Comparison of ENCODE assay signal across 1 cellular context in the genomic region with DNA sequence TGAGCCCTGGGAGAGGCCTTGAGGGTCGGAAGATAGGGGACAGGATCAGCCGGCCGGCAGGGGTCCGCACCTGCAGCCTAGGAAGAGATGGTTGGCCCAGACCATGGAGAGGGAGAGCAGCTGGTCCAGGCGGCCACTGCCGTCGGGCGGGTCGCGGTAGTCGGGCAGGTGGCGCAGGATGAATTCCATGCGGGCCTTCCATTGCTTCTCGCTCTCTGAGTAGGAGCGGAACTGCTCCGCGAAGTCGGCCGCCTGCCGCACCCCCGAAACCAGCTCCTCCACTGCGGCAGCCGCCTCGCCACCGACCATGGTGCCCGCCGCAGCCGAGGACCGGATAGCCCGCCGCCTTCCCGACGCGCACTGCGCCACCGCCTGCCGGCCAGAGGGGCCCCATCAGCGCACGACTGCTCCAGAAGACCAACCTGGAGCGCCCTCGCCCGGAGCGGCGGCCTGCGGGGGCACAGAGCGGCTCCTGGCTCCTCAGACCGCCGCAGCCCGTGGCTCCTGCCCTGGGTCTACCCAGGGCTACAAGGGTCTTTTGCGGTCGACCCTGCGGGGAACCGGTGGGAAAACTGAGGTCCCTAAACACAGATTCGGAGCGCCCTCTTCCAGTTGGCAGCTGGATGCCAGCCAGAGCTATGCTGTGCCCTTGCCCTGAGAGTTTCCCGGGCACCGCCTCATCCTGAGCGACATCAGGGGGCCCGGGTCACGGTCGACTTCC.
TF ChIP-seq lines count a peak whose summit lies in the region.

A gene with protein sequence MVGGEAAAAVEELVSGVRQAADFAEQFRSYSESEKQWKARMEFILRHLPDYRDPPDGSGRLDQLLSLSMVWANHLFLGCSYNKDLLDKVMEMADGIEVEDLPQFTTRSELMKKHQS (minus strand): TSS at position 336 of the 721 bp plus-strand sequence. CDS start 27 bp downstream, at position 309.

TF ChIP-seq in A549, 52 proteins besides CTCF, POLR2A, EP300 and RAD21 (continued from another document):
- TF ChIP-seq, protein P1, sequence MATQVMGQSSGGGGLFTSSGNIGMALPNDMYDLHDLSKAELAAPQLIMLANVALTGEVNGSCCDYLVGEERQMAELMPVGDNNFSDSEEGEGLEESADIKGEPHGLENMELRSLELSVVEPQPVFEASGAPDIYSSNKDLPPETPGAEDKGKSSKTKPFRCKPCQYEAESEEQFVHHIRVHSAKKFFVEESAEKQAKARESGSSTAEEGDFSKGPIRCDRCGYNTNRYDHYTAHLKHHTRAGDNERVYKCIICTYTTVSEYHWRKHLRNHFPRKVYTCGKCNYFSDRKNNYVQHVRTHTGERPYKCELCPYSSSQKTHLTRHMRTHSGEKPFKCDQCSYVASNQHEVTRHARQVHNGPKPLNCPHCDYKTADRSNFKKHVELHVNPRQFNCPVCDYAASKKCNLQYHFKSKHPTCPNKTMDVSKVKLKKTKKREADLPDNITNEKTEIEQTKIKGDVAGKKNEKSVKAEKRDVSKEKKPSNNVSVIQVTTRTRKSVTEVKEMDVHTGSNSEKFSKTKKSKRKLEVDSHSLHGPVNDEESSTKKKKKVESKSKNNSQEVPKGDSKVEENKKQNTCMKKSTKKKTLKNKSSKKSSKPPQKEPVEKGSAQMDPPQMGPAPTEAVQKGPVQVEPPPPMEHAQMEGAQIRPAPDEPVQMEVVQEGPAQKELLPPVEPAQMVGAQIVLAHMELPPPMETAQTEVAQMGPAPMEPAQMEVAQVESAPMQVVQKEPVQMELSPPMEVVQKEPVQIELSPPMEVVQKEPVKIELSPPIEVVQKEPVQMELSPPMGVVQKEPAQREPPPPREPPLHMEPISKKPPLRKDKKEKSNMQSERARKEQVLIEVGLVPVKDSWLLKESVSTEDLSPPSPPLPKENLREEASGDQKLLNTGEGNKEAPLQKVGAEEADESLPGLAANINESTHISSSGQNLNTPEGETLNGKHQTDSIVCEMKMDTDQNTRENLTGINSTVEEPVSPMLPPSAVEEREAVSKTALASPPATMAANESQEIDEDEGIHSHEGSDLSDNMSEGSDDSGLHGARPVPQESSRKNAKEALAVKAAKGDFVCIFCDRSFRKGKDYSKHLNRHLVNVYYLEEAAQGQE (IDR thresholded peaks at IDR 0.05) = no peak
- TF ChIP-seq HOXB5 (CRISPR knock-in tag; IDR thresholded peaks at IDR 0.05) (no peak), CBX8 (IDR thresholded peaks at IDR 0.05) (no peak), SMC3 (IDR thresholded peaks at IDR 0.05) (peak; percentile 98), TFCP2L1 (CRISPR knock-in tag; IDR thresholded peaks at IDR 0.05) (0 out of 2 replicates have a peak, but pooled peaks have one; percentile 24), RFX5 (IDR thresholded peaks at IDR 0.05) (no peak), MYC (IDR thresholded peaks at IDR 0.05; ENCODE audit: borderline replicate concordance, low read length) (no peak), JUNB (IDR thresholded peaks at IDR 0.05) (no peak), MAZ (IDR thresholded peaks at IDR 0.05; ENCODE audit: borderline replicate concordance, low read depth, low read length) (peak; percentile 53; the same call in 1 of the 2 replicates), HOXB13 (CRISPR knock-in tag; IDR thresholded peaks at IDR 0.05; ENCODE audit: low read depth) (no peak), HDAC2 (IDR thresholded peaks at IDR 0.05) (no peak), KDM1A (IDR thresholded peaks at IDR 0.05; ENCODE audit: low read depth) (no peak), POLR2AphosphoS2 (conservative IDR thresholded peaks at IDR 0.05; ENCODE audit: low read length) (no peak), NR3C1 (IDR thresholded peaks at IDR 0.05) (no peak), HOXA7 (CRISPR knock-in tag; IDR thresholded peaks at IDR 0.05) (no peak), FOSB (CRISPR knock-in tag; IDR thresholded peaks at IDR 0.05) (no peak), TP53 (CRISPR knock-in tag; IDR thresholded peaks at IDR 0.05) (no peak), CHD2 (IDR thresholded peaks at IDR 0.05; ENCODE audit: low read length, partially characterized antibody) (no peak), NPAS2 (CRISPR knock-in tag; IDR thresholded peaks at IDR 0.05; ENCODE audit: borderline replicate concordance) (no peak), CHD4 (IDR thresholded peaks at IDR 0.05; ENCODE audit: borderline replicate concordance) (no peak), FOSL2 (IDR thresholded peaks at IDR 0.05) (no peak), FOSL2 (CRISPR knock-in tag; IDR thresholded peaks at IDR 0.05) (peak; percentile 64), BHLHE40 (IDR thresholded peaks at IDR 0.05; ENCODE audit: low read depth, low read length) (0 out of 2 replicates have a peak, but pooled peaks have one; percentile 13), ZC3H11A (IDR thresholded peaks at IDR 0.05) (no peak), ZSCAN20 (CRISPR knock-in tag; IDR thresholded peaks at IDR 0.05) (no peak), CBX2 (IDR thresholded peaks at IDR 0.05; ENCODE audit: borderline replicate concordance, low read depth) (no peak), ESRRA (IDR thresholded peaks at IDR 0.05; ENCODE audit: borderline replicate concordance, low read length) (no peak), EHMT2 (IDR thresholded peaks at IDR 0.05; ENCODE audit: low read depth) (no peak), CEBPB (IDR thresholded peaks at IDR 0.05) (no peak), MAFK (IDR thresholded peaks at IDR 0.05; ENCODE audit: partially characterized antibody) (no peak), SREBF2 (IDR thresholded peaks at IDR 0.05) (no peak), ZFP36 (IDR thresholded peaks at IDR 0.05; ENCODE audit: borderline replicate concordance, partially characterized antibody) (no peak), KDM5A (IDR thresholded peaks at IDR 0.05) (peak; percentile 61), NFE2L2 (conservative IDR thresholded peaks at IDR 0.05; ENCODE audit: low read length) (no peak), FOXS1 (CRISPR knock-in tag; IDR thresholded peaks at IDR 0.05) (no peak), HEYL (CRISPR knock-in tag; IDR thresholded peaks at IDR 0.05) (no peak)
- TF ChIP-seq, protein P2, sequence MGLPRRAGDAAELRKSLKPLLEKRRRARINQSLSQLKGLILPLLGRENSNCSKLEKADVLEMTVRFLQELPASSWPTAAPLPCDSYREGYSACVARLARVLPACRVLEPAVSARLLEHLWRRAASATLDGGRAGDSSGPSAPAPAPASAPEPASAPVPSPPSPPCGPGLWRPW (IDR thresholded peaks at IDR 0.05) = no peak
- TF ChIP-seq, protein P3, sequence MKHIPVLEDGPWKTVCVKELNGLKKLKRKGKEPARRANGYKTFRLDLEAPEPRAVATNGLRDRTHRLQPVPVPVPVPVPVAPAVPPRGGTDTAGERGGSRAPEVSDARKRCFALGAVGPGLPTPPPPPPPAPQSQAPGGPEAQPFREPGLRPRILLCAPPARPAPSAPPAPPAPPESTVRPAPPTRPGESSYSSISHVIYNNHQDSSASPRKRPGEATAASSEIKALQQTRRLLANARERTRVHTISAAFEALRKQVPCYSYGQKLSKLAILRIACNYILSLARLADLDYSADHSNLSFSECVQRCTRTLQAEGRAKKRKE (CRISPR knock-in tag; IDR thresholded peaks at IDR 0.05; ENCODE audit: low read depth) = no peak
- TF ChIP-seq, protein P4, sequence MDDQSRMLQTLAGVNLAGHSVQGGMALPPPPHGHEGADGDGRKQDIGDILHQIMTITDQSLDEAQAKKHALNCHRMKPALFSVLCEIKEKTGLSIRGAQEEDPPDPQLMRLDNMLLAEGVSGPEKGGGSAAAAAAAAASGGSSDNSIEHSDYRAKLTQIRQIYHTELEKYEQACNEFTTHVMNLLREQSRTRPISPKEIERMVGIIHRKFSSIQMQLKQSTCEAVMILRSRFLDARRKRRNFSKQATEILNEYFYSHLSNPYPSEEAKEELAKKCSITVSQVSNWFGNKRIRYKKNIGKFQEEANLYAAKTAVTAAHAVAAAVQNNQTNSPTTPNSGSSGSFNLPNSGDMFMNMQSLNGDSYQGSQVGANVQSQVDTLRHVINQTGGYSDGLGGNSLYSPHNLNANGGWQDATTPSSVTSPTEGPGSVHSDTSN (IDR thresholded peaks at IDR 0.05) = peak; percentile 49
- TF ChIP-seq, protein P5, sequence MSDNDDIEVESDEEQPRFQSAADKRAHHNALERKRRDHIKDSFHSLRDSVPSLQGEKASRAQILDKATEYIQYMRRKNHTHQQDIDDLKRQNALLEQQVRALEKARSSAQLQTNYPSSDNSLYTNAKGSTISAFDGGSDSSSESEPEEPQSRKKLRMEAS (IDR thresholded peaks at IDR 0.05) = peak; percentile 97
- TF ChIP-seq, protein P6, sequence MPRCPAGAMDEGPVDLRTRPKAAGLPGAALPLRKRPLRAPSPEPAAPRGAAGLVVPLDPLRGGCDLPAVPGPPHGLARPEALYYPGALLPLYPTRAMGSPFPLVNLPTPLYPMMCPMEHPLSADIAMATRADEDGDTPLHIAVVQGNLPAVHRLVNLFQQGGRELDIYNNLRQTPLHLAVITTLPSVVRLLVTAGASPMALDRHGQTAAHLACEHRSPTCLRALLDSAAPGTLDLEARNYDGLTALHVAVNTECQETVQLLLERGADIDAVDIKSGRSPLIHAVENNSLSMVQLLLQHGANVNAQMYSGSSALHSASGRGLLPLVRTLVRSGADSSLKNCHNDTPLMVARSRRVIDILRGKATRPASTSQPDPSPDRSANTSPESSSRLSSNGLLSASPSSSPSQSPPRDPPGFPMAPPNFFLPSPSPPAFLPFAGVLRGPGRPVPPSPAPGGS (IDR thresholded peaks at IDR 0.05) = peak; percentile 79; the same call in 2 of the 3 replicates
- TF ChIP-seq, protein P7, sequence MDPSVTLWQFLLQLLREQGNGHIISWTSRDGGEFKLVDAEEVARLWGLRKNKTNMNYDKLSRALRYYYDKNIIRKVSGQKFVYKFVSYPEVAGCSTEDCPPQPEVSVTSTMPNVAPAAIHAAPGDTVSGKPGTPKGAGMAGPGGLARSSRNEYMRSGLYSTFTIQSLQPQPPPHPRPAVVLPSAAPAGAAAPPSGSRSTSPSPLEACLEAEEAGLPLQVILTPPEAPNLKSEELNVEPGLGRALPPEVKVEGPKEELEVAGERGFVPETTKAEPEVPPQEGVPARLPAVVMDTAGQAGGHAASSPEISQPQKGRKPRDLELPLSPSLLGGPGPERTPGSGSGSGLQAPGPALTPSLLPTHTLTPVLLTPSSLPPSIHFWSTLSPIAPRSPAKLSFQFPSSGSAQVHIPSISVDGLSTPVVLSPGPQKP (IDR thresholded peaks at IDR 0.05; ENCODE audit: low read depth, low read length) = no peak
TF ChIP-seq in A549: peak in this region for 14.
